Comparison of ENCODE assay signal across 10 cellular contexts in the genomic region with DNA sequence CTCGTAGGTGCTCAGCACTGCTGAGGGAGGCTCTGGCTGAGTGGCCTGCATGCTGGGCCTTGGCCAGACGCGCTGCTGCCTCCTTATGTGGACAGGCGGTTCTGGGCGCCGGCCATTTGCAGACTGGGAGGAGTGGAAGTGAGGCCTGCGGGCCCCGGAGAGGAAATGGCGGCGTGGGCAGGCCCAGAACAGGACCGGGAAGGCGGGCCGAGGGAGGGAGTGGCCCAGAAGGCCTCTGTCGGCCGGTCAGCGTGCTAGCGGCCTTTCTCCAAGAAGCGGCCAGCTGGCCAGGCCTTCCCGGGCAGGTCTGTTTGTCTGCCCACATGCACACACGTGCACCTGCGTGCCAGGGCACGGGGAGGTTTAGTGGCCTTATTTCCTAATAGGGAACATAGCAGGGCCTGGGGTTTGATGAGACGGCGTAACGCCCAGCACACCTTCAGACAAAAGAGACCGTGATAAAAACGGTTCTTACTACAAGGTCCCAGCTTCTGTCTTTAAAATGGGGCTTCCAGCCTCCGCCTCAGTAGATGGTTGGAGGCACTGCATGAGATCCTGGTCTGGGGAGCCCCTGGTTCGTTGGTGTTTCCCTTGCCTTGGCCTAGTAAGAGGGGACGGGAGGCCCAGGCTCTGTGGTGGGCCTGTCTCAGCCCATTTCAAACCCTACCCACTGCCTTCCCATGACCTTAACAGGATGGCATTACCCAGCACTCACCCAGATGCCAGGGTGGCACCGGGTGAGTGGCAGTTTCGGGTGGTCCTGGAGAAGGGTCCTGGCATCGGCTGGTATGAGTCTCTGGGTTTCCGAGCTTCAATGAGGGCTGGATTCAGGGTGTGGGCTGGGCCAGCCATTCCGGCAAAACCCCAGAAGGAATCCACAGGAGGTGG.
A peak's percentile ranks its signal among the peaks of the same experiment; 100 is the strongest.
DNase-seq lines count a peak whose midpoint lies in the region; ATAC-seq and TF ChIP-seq lines count a peak whose summit lies in the region.
"Had no signal": no experiment of that assay in that cellular context is flagged by ENCODE, and none has a peak within 500 bp of the region (broad histone marks: within the 10 kb centered on the region; RNA-seq: fewer than 3 reads in every experiment).

No MANE protein-coding gene starts in this region.

- TF ChIP-seq CTCF in H9 (conservative IDR thresholded peaks at IDR 0.05) (no peak), astrocyte of the cerebellum (IDR thresholded peaks at IDR 0.05; ENCODE audit: low read depth, low read length, missing control alignments) (no peak), hepatocyte (IDR thresholded peaks at IDR 0.05; ENCODE audit: poor library complexity) (no peak)

- H3K36me3 Mint-ChIP-seq in H9 (ENCODE audit: insufficient read depth in 1 of 3, low read depth in 3 of 3) = no peaks in the 10 kb centered on the region

- no peaks in the 10 kb centered on the region for H3K9me3 ChIP-seq in H9 (ENCODE audit: control insufficient read depth, low read depth, low read length)
- H3K9me3 ChIP-seq in hepatocyte (ENCODE audit: low read depth) = no peaks in the 10 kb centered on the region

- H3K27ac ChIP-seq in H9 (ENCODE audit: insufficient read length, low read depth, low read length) (no peak overlapping the region), hepatocyte (peak overlapping the region; percentile 40), substantia nigra (ENCODE audit: low read depth, low read length, poor library complexity, severe bottlenecking) (peak overlapping the region; percentile 99)

- no peak overlapping the region for H3K4me2 ChIP-seq in H9 (ENCODE audit: insufficient read depth, insufficient read length, low read length)
- no peak overlapping the region for H3K4me2 ChIP-seq in hepatocyte

- H3K23ac ChIP-seq in H9 (ENCODE audit: insufficient read length, low read depth, low read length) = no peak overlapping the region

- H4K8ac ChIP-seq in H9 (replicated peaks; ENCODE audit: insufficient read length, low read depth, low read length) = no peak overlapping the region

- H3K9me2 ChIP-seq in hepatocyte (replicated peaks; ENCODE audit: insufficient read depth) = no peaks in the 10 kb centered on the region

- H3T11ph ChIP-seq in H9 (ENCODE audit: low read length) = no peak overlapping the region

- no peak for DNase-seq in H9
- DNase-seq in astrocyte of the cerebellum (ENCODE audit: low read depth) = peak; percentile 67
- no peak for DNase-seq in hepatocyte (ENCODE audit: low spot score)
- DNase-seq in substantia nigra (lab: John Stamatoyannopoulos, UW) = peak in 31 of 49 donors; percentile 49 to 90 (median 75)
- DNase-seq in NCI-H2107 (lab: John Stamatoyannopoulos, UW) = no peak
- no peak for DNase-seq in NOMO-1 treated with dmso at 0.1 percent for 144 hours (lab: John Stamatoyannopoulos, UW; ENCODE audit: unreplicated experiment)
- DNase-seq: activated CD8-positive, alpha-beta memory T cell treated with anti-CD3 and anti-CD28 coated beads, Interleukin-2, amount 50 U/mL, for 4 hours; mesendoderm had no signal

- H2BK20ac ChIP-seq in H9 (ENCODE audit: low read depth, low read length, poor library complexity, severe bottlenecking) = no peak overlapping the region

- H2BK12ac ChIP-seq in H9 (ENCODE audit: insufficient read length, low read depth, low read length) = no peak overlapping the region

- no peak overlapping the region; a peak in 1 of 7 replicates for H3K27ac Mint-ChIP-seq in H9

- H3K4me1 ChIP-seq in H9 (ENCODE audit: insufficient read depth, low read length) = no peaks in the 10 kb centered on the region
- H3K4me1 ChIP-seq in hepatocyte (ENCODE audit: insufficient read depth) = peaks cover 19% of the 10 kb centered on the region

- H3K27me3 ChIP-seq in H9 (ENCODE audit: insufficient read depth, low read length) (no peaks in the 10 kb centered on the region), hepatocyte (no peaks in the 10 kb centered on the region)

- peak overlapping the region; percentile 17 for H3K18ac ChIP-seq in H9 (ENCODE audit: insufficient read length, low read depth, low read length)

- H4K20me1 ChIP-seq in H9 (ENCODE audit: control insufficient read depth, insufficient read depth, insufficient read length) = no peaks in the 10 kb centered on the region
- H4K20me1 ChIP-seq in hepatocyte (ENCODE audit: insufficient read depth, poor library complexity, severe bottlenecking) = peaks cover 6% of the 10 kb centered on the region

- no peaks in the 10 kb centered on the region for H3K23me2 ChIP-seq in H9 (ENCODE audit: insufficient read length, low read depth, low read length, poor library complexity, severe bottlenecking)

- in situ Hi-C loops in astrocyte of the cerebellum (cut with HindIII; ENCODE audit: low sequenced_read_pairs) = no loop called here

- H4K5ac ChIP-seq in H9 (ENCODE audit: insufficient read length, low read depth, low read length) = no peak overlapping the region

- H3K79me1 ChIP-seq in H9 (ENCODE audit: insufficient read depth, low read depth, low read length, poor library complexity, severe bottlenecking) = no peaks in the 10 kb centered on the region

- H2BK5ac ChIP-seq in H9 (ENCODE audit: insufficient read length, low read length) = no peak overlapping the region

- no CpG with 5 or more reads among the region's 35 CpGs for WGBS in H9 (ENCODE audit: extremely low coverage, insufficient read length, low lambda C conversion rate)
- 97% methylated on average over 35 of the region's 35 CpGs for WGBS in hepatocyte (ENCODE audit: low lambda C conversion rate, missing lambda C conversion rate)

- H3K36me3 ChIP-seq in hepatocyte (replicated peaks; ENCODE audit: insufficient read depth, low read depth) = no peaks in the 10 kb centered on the region

- no peak overlapping the region for H3K4me3 Mint-ChIP-seq in H9

- ATAC-seq in HG02938 (IDR thresholded peaks at IDR 0.05; ENCODE audit: unreplicated experiment) (no peak), GM18861 (IDR thresholded peaks at IDR 0.05; ENCODE audit: unreplicated experiment) (no peak)

- peak overlapping the region; percentile 48 for H4K91ac ChIP-seq in H9 (ENCODE audit: insufficient read length, low read depth, low read length)

- no peak overlapping the region for H3K9ac ChIP-seq in H9 (ENCODE audit: extremely low read depth, insufficient read length, low read length)

- no peaks in the 10 kb centered on the region for H3K9me3 Mint-ChIP-seq in H9

- H2AK5ac ChIP-seq in H9 (ENCODE audit: insufficient read length, low read length) = no peak overlapping the region

- no peak overlapping the region for H3K14ac ChIP-seq in H9 (ENCODE audit: insufficient read depth, low read length)

- H3K27me3 Mint-ChIP-seq in H9 (ENCODE audit: low read depth) = no peaks in the 10 kb centered on the region; the same call in 1 of the 2 replicates

- H3K4me3 ChIP-seq in astrocyte of the cerebellum (ENCODE audit: low read depth, low read length) (peak overlapping the region; percentile 98), hepatocyte (no peak overlapping the region)

- no peak overlapping the region for H2BK15ac ChIP-seq in H9 (ENCODE audit: low read depth, low read length)

- no peak overlapping the region for H3K56ac ChIP-seq in H9 (ENCODE audit: insufficient read length, low read depth, low read length)

- no peak overlapping the region for H2AFZ ChIP-seq in H9 (ENCODE audit: low read length)
- no peak overlapping the region for H2AFZ ChIP-seq in hepatocyte

- H3K4ac ChIP-seq in H9 (ENCODE audit: low read depth, low read length) = no peak overlapping the region

- H3K79me2 ChIP-seq in H9 (ENCODE audit: insufficient read depth, low read length) (peaks cover 5% of the 10 kb centered on the region; the same call in 1 of the 2 replicates), hepatocyte (peaks cover 2% of the 10 kb centered on the region)

- no peak overlapping the region for H2BK120ac ChIP-seq in H9 (ENCODE audit: low read depth, low read length, poor library complexity, severe bottlenecking)

- no peaks in the 10 kb centered on the region; a peak in 1 of 4 replicates for H3K4me1 Mint-ChIP-seq in H9

Comparison
In these comparisons a context has a peak if more than half of its experiments do, and no peak if none do; other contexts are left out.
1. DNase-seq: peak in astrocyte of the cerebellum (single experiment) and substantia nigra (31 of 49); none in H9 (single experiment), hepatocyte (single experiment), NCI-H2107 (single experiment) and NOMO-1 treated with dmso at 0.1 percent for 144 hours (single experiment).